In the genomic region with DNA sequence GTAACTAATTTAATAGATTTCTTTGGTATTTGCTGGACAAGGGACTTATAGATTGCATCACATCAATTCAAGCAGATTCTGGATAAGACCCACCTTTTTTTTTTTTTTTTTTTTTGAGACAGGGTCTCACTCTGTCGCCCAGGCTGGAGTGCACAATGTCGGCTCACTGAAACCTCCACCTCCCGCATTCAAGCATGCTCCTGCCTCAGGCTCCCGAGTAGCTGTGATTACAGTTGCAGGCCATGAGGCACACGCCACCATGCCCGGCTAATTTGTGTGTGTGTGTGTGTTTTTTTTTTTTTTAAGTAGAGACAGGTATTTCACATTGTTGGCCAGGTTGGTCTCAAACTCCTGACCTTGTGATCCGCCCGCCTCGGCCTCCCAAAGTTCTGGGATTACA, we compare ENCODE assay signal across 38 cellular contexts. TPM values are rescaled to one million over a fixed set of nuclear protein-coding genes. Genes with fewer than 3 reads are reported as not detected.
"Had no signal": no experiment of that assay in that cellular context is flagged by ENCODE, and none has a peak within 500 bp of the region (broad histone marks: within the 10 kb centered on the region; RNA-seq: fewer than 3 reads in every experiment).

No MANE protein-coding gene starts in this region.

- H3K4me3 ChIP-seq: esophagus squamous epithelium, heart right ventricle, left lung, mucosa of descending colon, psoas muscle, sigmoid colon, stomach, thyroid gland had no signal

- H3K27ac ChIP-seq: esophagus squamous epithelium, heart right ventricle, left lung, psoas muscle, sigmoid colon, stomach, thyroid gland had no signal

- DNase-seq: cortex of kidney; effector memory CD8-positive, alpha-beta T cell; erythroblast; esophagus squamous epithelium; foreskin melanocyte; glutamatergic neuron; heart right ventricle; hippocampal formation; left cardiac atrium; left lung; mesenchymal stem cell; mucosa of descending colon; naive B cell; nephron progenitor cell; nucleus accumbens; posterior cingulate gyrus; psoas muscle; right cardiac atrium; sigmoid colon; stimulated activated CD4-positive, alpha-beta T cell treated with anti-CD3 and anti-CD28 coated beads, Interleukin-2, amount 100 ng/mL, for 24 hours; stimulated activated CD4-positive, alpha-beta T cell treated with anti-CD3 and anti-CD28 coated beads, Interleukin-4, amount 100 ng/mL, for 24 hours; stimulated activated naive CD4-positive, alpha-beta T cell treated with Interleukin-2 at 50 U/mL for 16 hours; stomach; thyroid gland had no signal

- H3K9me3 ChIP-seq: esophagus squamous epithelium, mucosa of descending colon, psoas muscle, sigmoid colon, stomach, thyroid gland had no signal

- H3K4me1 ChIP-seq: esophagus squamous epithelium, heart right ventricle, left lung, psoas muscle, sigmoid colon, thyroid gland had no signal

- H3K36me3 ChIP-seq: esophagus squamous epithelium, heart right ventricle, left lung, sigmoid colon, stomach, thyroid gland had no signal

- H3K4me1 Mint-ChIP-seq: mesothelial cell of epicardium; stimulated activated effector memory CD8-positive, alpha-beta T cell treated with anti-CD3 and anti-CD28 coated beads, Interleukin-12 subunit alpha, Interleukin-12 subunit beta, amount 100 ng/mL, for 72 hours had no signal

- H3K27ac Mint-ChIP-seq: effector memory CD8-positive, alpha-beta T cell; mesothelial cell of epicardium; naive B cell; nephron progenitor cell; stimulated activated effector memory CD8-positive, alpha-beta T cell treated with anti-CD3 and anti-CD28 coated beads, Interleukin-12 subunit alpha, Interleukin-12 subunit beta, amount 100 ng/mL, for 72 hours had no signal

- H3K4me3 Mint-ChIP-seq: effector memory CD8-positive, alpha-beta T cell; mesothelial cell of epicardium; nephron progenitor cell; stimulated activated effector memory CD8-positive, alpha-beta T cell treated with anti-CD3 and anti-CD28 coated beads, Interleukin-12 subunit alpha, Interleukin-12 subunit beta, amount 100 ng/mL, for 72 hours had no signal

- H3K36me3 Mint-ChIP-seq: mesothelial cell of epicardium; naive B cell; stimulated activated effector memory CD8-positive, alpha-beta T cell treated with anti-CD3 and anti-CD28 coated beads, Interleukin-12 subunit alpha, Interleukin-12 subunit beta, amount 100 ng/mL, for 72 hours had no signal

- ATAC-seq: effector memory CD8-positive, alpha-beta T cell; heart right ventricle; left cardiac atrium; left lung; mucosa of descending colon; psoas muscle; right cardiac atrium; stimulated activated effector memory CD8-positive, alpha-beta T cell treated with anti-CD3 and anti-CD28 coated beads, Interleukin-12 subunit alpha, Interleukin-12 subunit beta, amount 100 ng/mL, for 72 hours had no signal

- H3K9me3 Mint-ChIP-seq: effector memory CD8-positive, alpha-beta T cell; mesothelial cell of epicardium; nephron progenitor cell; stimulated activated effector memory CD8-positive, alpha-beta T cell treated with anti-CD3 and anti-CD28 coated beads, Interleukin-12 subunit alpha, Interleukin-12 subunit beta, amount 100 ng/mL, for 72 hours had no signal

- H3K27me3 ChIP-seq: thyroid gland had no signal

- FAIRE-seq: endometrium, islet of Langerhans had no signal

RNA-seq across cellular contexts. Expression of a gene that starts 4.2 kb away (rescaled TPM):
- total RNA-seq: dermis microvascular lymphatic vessel endothelial cell, esophagus squamous epithelium, heart right ventricle, kidney epithelial cell, left cardiac atrium, left lung, lower leg skin, lung microvascular endothelial cell, mesothelial cell of epicardium, mucosa of descending colon, osteocyte, psoas muscle, right cardiac atrium, sigmoid colon, skeletal muscle tissue, stomach, subcutaneous adipose tissue, temporal lobe, thyroid gland, urinary bladder had no signal
- polyA plus RNA-seq: heart right ventricle, psoas muscle, right cardiac atrium, sigmoid colon had no signal

RNA-seq across cellular contexts. Expression of a gene that starts 35.5 kb away (rescaled TPM):
- total RNA-seq: dermis microvascular lymphatic vessel endothelial cell, esophagus squamous epithelium, left cardiac atrium, lower leg skin, lung microvascular endothelial cell, osteocyte, psoas muscle, renal cortical epithelial cell, right cardiac atrium, sigmoid colon, subcutaneous adipose tissue, thyroid gland had no signal
- polyA plus RNA-seq: heart right ventricle, psoas muscle, right cardiac atrium, urinary bladder had no signal

RNA-seq across cellular contexts. Expression of a gene that starts 39.9 kb away (rescaled TPM):
- total RNA-seq: dermis microvascular lymphatic vessel endothelial cell, lung microvascular endothelial cell, osteocyte, psoas muscle, renal cortical epithelial cell, right cardiac atrium, skeletal muscle tissue, subcutaneous adipose tissue, urinary bladder had no signal
- polyA plus RNA-seq: heart right ventricle, psoas muscle, right cardiac atrium, urinary bladder had no signal
